In the genomic region with DNA sequence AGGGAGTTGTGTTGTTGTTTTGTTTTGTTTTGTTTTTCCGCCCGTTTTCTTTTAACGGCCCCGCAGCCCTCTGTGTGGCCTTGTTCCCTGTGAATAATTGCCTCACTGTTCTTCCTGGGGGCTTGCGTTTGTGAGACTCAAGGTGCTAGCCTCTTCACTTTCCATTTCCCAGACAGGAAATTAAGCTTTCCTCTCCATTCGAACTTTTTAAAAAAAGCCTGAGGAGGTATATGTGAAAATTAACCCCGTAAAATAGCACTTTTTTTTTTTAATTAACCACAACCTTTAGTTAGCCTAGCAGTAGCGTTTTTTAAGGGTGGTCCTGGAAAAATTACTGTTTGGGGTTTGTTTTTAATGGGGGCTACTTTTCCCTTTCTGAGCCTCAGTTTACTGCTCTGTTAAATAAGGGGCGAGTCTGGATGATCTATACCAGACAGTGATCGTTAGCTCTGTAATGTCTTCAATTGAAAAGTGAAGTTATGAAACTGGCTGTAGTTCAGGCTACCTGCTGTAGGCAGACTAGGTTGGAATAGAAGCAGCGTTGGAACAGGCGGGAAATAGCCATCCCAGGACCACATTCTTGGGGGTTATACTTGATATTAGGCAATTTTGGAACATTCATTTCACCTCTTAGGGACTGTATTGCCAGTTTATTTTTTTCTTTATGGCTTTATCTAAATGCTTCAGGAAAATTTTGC, we compare ENCODE assay signal across 8 cellular contexts. TPM values are rescaled to one million over a fixed set of nuclear protein-coding genes. Genes with fewer than 3 reads are reported as not detected.
DNase-seq lines count a peak whose midpoint lies in the region; ATAC-seq, FAIRE-seq and TF ChIP-seq lines count a peak whose summit lies in the region.

No MANE protein-coding gene starts in this region.

- peaks cover 43% of the 10 kb centered on the region for H3K4me1 ChIP-seq in astrocyte (ENCODE audit: insufficient read depth, low read length)

- no peaks in the 10 kb centered on the region for H3K27me3 ChIP-seq in astrocyte (ENCODE audit: insufficient read depth, low read length)

- peak overlapping the region; percentile 23 for H2AFZ ChIP-seq in astrocyte (ENCODE audit: low read depth, low read length)

- H4K20me1 ChIP-seq in astrocyte (ENCODE audit: insufficient read depth, low read length), result peaks cover 18% of the 10 kb centered on the region

- H3K4me2 ChIP-seq in astrocyte (ENCODE audit: low read length), result peak overlapping the region; percentile 100

- peaks cover 67% of the 10 kb centered on the region for H3K79me2 ChIP-seq in astrocyte (ENCODE audit: insufficient read depth, low read length)

- no peak for FAIRE-seq in astrocyte (lab: Jason Lieb, UNC)

- no peak for TF ChIP-seq CTCF in astrocyte (IDR thresholded peaks at IDR 0.05; ENCODE audit: insufficient read depth, low read depth, low read length)

- H3K4me3 Mint-ChIP-seq in activated CD8-positive, alpha-beta memory T cell treated with anti-CD3 and anti-CD28 coated beads, Interleukin-2, amount 10 ng/mL, durations not matched to agents 7 days and 5 days, result peak overlapping the region; percentile 99
- peak overlapping the region; percentile 96 to 99 (median 98) for H3K4me3 Mint-ChIP-seq in IgD-negative memory B cell
- H3K4me3 Mint-ChIP-seq in astrocyte (ENCODE audit: unreplicated experiment), result peak overlapping the region; percentile 99

- peaks cover 37% of the 10 kb centered on the region for H3K4me1 Mint-ChIP-seq in activated CD8-positive, alpha-beta memory T cell treated with anti-CD3 and anti-CD28 coated beads, Interleukin-2, amount 10 ng/mL, durations not matched to agents 7 days and 5 days
- H3K4me1 Mint-ChIP-seq in IgD-negative memory B cell, result peaks cover 11 to 27% (median 24%) of the 10 kb centered on the region in 3 donors
- peaks cover 22% of the 10 kb centered on the region for H3K4me1 Mint-ChIP-seq in astrocyte (ENCODE audit: low read depth, unreplicated experiment)

- no peaks in the 10 kb centered on the region for H3K36me3 ChIP-seq in astrocyte (ENCODE audit: insufficient read depth, low read length)

- H3K9me3 Mint-ChIP-seq in activated CD8-positive, alpha-beta memory T cell treated with anti-CD3 and anti-CD28 coated beads, Interleukin-2, amount 10 ng/mL, durations not matched to agents 7 days and 5 days (ENCODE audit: low read depth), result no peaks in the 10 kb centered on the region
- H3K9me3 Mint-ChIP-seq in IgD-negative memory B cell (no peaks in the 10 kb centered on the region), astrocyte (ENCODE audit: unreplicated experiment) (no peaks in the 10 kb centered on the region)

- no peaks in the 10 kb centered on the region for H3K9me3 ChIP-seq in astrocyte (ENCODE audit: insufficient read depth, low read depth, low read length)

- H3K27ac Mint-ChIP-seq in activated CD8-positive, alpha-beta memory T cell treated with anti-CD3 and anti-CD28 coated beads, Interleukin-2, amount 10 ng/mL, durations not matched to agents 7 days and 5 days, result peak overlapping the region; percentile 98
- H3K27ac Mint-ChIP-seq in IgD-negative memory B cell (peak overlapping the region; percentile 92 to 99 (median 96)), astrocyte (ENCODE audit: unreplicated experiment) (peak overlapping the region; percentile 99)

- H3K4me3 ChIP-seq in astrocyte (ENCODE audit: insufficient read depth, low read depth, low read length), result peak overlapping the region; percentile 86

- peak; percentile 4 for ATAC-seq in activated CD8-positive, alpha-beta memory T cell treated with anti-CD3 and anti-CD28 coated beads, Interleukin-2, amount 10 ng/mL, durations not matched to agents 7 days and 5 days
- no peak for ATAC-seq in GM18861 (IDR thresholded peaks at IDR 0.05; ENCODE audit: unreplicated experiment)

- peak overlapping the region; percentile 99 for H3K9ac ChIP-seq in astrocyte (ENCODE audit: low read length)

- no peaks in the 10 kb centered on the region for H3K27me3 Mint-ChIP-seq in activated CD8-positive, alpha-beta memory T cell treated with anti-CD3 and anti-CD28 coated beads, Interleukin-2, amount 10 ng/mL, durations not matched to agents 7 days and 5 days
- H3K27me3 Mint-ChIP-seq in IgD-negative memory B cell (no peaks in the 10 kb centered on the region), astrocyte (ENCODE audit: low read depth, unreplicated experiment) (no peaks in the 10 kb centered on the region)

- peak; percentile 42 for DNase-seq in activated CD8-positive, alpha-beta memory T cell treated with anti-CD3 and anti-CD28 coated beads, Interleukin-2, amount 10 ng/mL, durations not matched to agents 7 days and 5 days
- no peak for DNase-seq in activated CD8-positive, alpha-beta memory T cell treated with anti-CD3 and anti-CD28 coated beads, Interleukin-2, amount 50 U/mL, for 48 hours
- DNase-seq in astrocyte (ENCODE audit: low read depth) (no peak), lung microvascular endothelial cell (ENCODE audit: low read depth in 2 of 2) (peak; percentile 30 to 38), NCI-H226 (no peak)
- DNase-seq in stimulated activated CD4-positive, alpha-beta T cell treated with anti-CD3 and anti-CD28 coated beads, Interleukin-2, amount 100 ng/mL, for 48 hours, result no peak

- CTCF ChIA-PET in activated CD8-positive, alpha-beta memory T cell treated with anti-CD3 and anti-CD28 coated beads, Interleukin-2, amount 10 ng/mL, durations not matched to agents 7 days and 5 days (lab: Charles Lee), result interaction anchor here (0.6 to 5.1 kb wide), 14 partner anchors 9 to 998 kb away, joined by 3 to 41 read pairs (median 6); partner anchors contain the start of genes GNAS, GNAS-AS1, NPEPL1 and VAPB

- H3K36me3 Mint-ChIP-seq in activated CD8-positive, alpha-beta memory T cell treated with anti-CD3 and anti-CD28 coated beads, Interleukin-2, amount 10 ng/mL, durations not matched to agents 7 days and 5 days, result peaks cover 32% of the 10 kb centered on the region
- H3K36me3 Mint-ChIP-seq in IgD-negative memory B cell, result no peaks in the 10 kb centered on the region
- peaks cover 2% of the 10 kb centered on the region for H3K36me3 Mint-ChIP-seq in astrocyte (ENCODE audit: low read depth, unreplicated experiment)

- H3K27ac ChIP-seq in astrocyte (ENCODE audit: low read depth, low read length), result peak overlapping the region; percentile 96

RNA-seq across cellular contexts. Expression of gene STX16, which starts 1.7 kb away (rescaled TPM):
- 100 to 1,000 TPM; 120 to 165 TPM for total RNA-seq in activated CD8-positive, alpha-beta memory T cell treated with anti-CD3 and anti-CD28 coated beads, Interleukin-2, amount 10 ng/mL, durations not matched to agents 7 days and 5 days
- 18.7 TPM for polyA plus RNA-seq in IgD-negative memory B cell
- total RNA-seq in astrocyte (54.3 and 59.3 TPM in 2 replicates), lung microvascular endothelial cell (17.2 and 22.8 TPM in 2 replicates)

RNA-seq across cellular contexts. Expression of gene NPEPL1, which starts 39.8 kb away (rescaled TPM):
- 10 to 100 TPM; 19.3 to 30.4 TPM for total RNA-seq in activated CD8-positive, alpha-beta memory T cell treated with anti-CD3 and anti-CD28 coated beads, Interleukin-2, amount 10 ng/mL, durations not matched to agents 7 days and 5 days
- polyA plus RNA-seq in IgD-negative memory B cell, result 6.9 TPM
- total RNA-seq in astrocyte (25.4 and 27.1 TPM in 2 replicates), lung microvascular endothelial cell (17.9 and 19.2 TPM in 2 replicates)

Comparison
In these comparisons a context has a peak if more than half of its experiments do, and no peak if none do; other contexts are left out.
1. DNase-seq: peak in activated CD8-positive, alpha-beta memory T cell treated with anti-CD3 and anti-CD28 coated beads, Interleukin-2, amount 10 ng/mL, durations not matched to agents 7 days and 5 days (single experiment) and lung microvascular endothelial cell (2 of 2); none in activated CD8-positive, alpha-beta memory T cell treated with anti-CD3 and anti-CD28 coated beads, Interleukin-2, amount 50 U/mL, for 48 hours (single experiment), astrocyte (single experiment), stimulated activated CD4-positive, alpha-beta T cell treated with anti-CD3 and anti-CD28 coated beads, Interleukin-2, amount 100 ng/mL, for 48 hours (0 of 2) and NCI-H226 (single experiment).
2. Peak in every context shown above with its lines, with median percentiles within 50 percentile points of each other: H3K27ac Mint-ChIP-seq and H3K4me3 Mint-ChIP-seq.